Comparison of ENCODE assay signal across 1 cellular context in genomic region chr4:98505991-98506390, GRCh38.
TF ChIP-seq lines count a peak whose summit lies in the region.

No MANE protein-coding gene starts in this region.

TF ChIP-seq in GM23338, 12 proteins besides CTCF, POLR2A, EP300 and RAD21 (continued from another document):
- no peak for TF ChIP-seq ZNF462 (CRISPR knock-in tag; IDR thresholded peaks at IDR 0.05)
- TF ChIP-seq POLR2AphosphoS5 (IDR thresholded peaks at IDR 0.05; ENCODE audit: low read depth): no peak
- no peak for TF ChIP-seq NANOG (IDR thresholded peaks at IDR 0.05; ENCODE audit: borderline replicate concordance)
- no peak for TF ChIP-seq ZNF114 (CRISPR knock-in tag; IDR thresholded peaks at IDR 0.05)
- no peak for TF ChIP-seq CREB1 (CRISPR knock-in tag; IDR thresholded peaks at IDR 0.05; ENCODE audit: low read depth)
- TF ChIP-seq STAT1 (IDR thresholded peaks at IDR 0.05; ENCODE audit: unreplicated experiment): no peak
